Comparison of ENCODE assay signal across 11 cellular contexts in genomic region chr7:92765725-92766124, GRCh38.
DNase-seq lines count a peak whose midpoint lies in the region; ATAC-seq and TF ChIP-seq lines count a peak whose summit lies in the region.
"Had no signal": no experiment of that assay in that cellular context is flagged by ENCODE, and none has a peak within 500 bp of the region (broad histone marks: within the 10 kb centered on the region; RNA-seq: fewer than 3 reads in every experiment).

No MANE protein-coding gene starts in this region.

- peak overlapping the region; percentile 73 for H3K4me3 Mint-ChIP-seq in type B pancreatic cell
- H3K4me3 Mint-ChIP-seq: CD4-positive, CD25-positive, alpha-beta regulatory T cell had no signal

- DNase-seq in Right ventricle myocardium superior (no peak), Right ventricle myocardium inferior (ENCODE audit: missing footprints) (no peak), adipocyte (ENCODE audit: low read depth) (peak; percentile 88), left ventricle myocardium superior (no peak), type B pancreatic cell (ENCODE audit: extremely low spot score, unreplicated experiment) (no peak), GM13977 (ENCODE audit: low spot score) (no peak), Ammon's horn (ENCODE audit: low spot score) (no peak)
- DNase-seq: CD4-positive, CD25-positive, alpha-beta regulatory T cell; left colon; NCI-H1930 had no signal

- ATAC-seq in Right ventricle myocardium superior (ENCODE audit: poor library complexity) (peak; percentile 17), Right ventricle myocardium inferior (no peak), left ventricle myocardium superior (peak; percentile 46), GM18909 (IDR thresholded peaks at IDR 0.05; ENCODE audit: poor library complexity, unreplicated experiment) (no peak)

- peak overlapping the region; percentile 13 for H3K4me3 ChIP-seq in adipocyte (ENCODE audit: low read length)

- peaks cover 57% of the 10 kb centered on the region for H3K4me1 Mint-ChIP-seq in type B pancreatic cell (ENCODE audit: unreplicated experiment)

- in situ Hi-C loops in GM13977 (cut with MboI; ENCODE audit: low pct_unique_long_range_greater_than_20kb, low sequenced_read_pairs, unreplicated experiment): no loop called here

- H3K36me3 Mint-ChIP-seq in type B pancreatic cell: peaks cover 11% of the 10 kb centered on the region

- H3K9me3 Mint-ChIP-seq in type B pancreatic cell: peaks cover 5% of the 10 kb centered on the region

- H3K36me3 ChIP-seq in adipocyte (ENCODE audit: control insufficient read depth, insufficient read depth, low read length, severe bottlenecking): no peaks in the 10 kb centered on the region

- H3K4me1 ChIP-seq in adipocyte (ENCODE audit: control insufficient read depth, insufficient read depth, low read length): peaks cover 56% of the 10 kb centered on the region

- H3K27me3 Mint-ChIP-seq in type B pancreatic cell: no peaks in the 10 kb centered on the region
- H3K27me3 Mint-ChIP-seq: CD4-positive, CD25-positive, alpha-beta regulatory T cell had no signal

- H3K9me3 ChIP-seq in adipocyte (ENCODE audit: control insufficient read depth, low read length): no peaks in the 10 kb centered on the region

- H3K27ac Mint-ChIP-seq in type B pancreatic cell: peak overlapping the region; percentile 92

- H3K27me3 ChIP-seq in adipocyte (replicated peaks; ENCODE audit: control insufficient read depth, insufficient read depth, low read length): no peaks in the 10 kb centered on the region

- intact Hi-C loops in Right ventricle myocardium superior (cut with DNase I) (no loop called here), Right ventricle myocardium inferior (cut with DNase I) (loop anchor here (5.0 kb wide), 1 partner anchor 67 kb away; no protein-coding TSS in a partner anchor), left ventricle myocardium superior (cut with micrococcal nuclease) (no loop called here)

- peak overlapping the region; percentile 16 for H3K9ac ChIP-seq in adipocyte (ENCODE audit: low read length)

- TF ChIP-seq CTCF in type B pancreatic cell (conservative IDR thresholded peaks at IDR 0.05) (no peak), GM13977 (IDR thresholded peaks at IDR 0.05; ENCODE audit: extremely low read depth, insufficient read depth, missing control alignments) (no peak)

Comparison
In these comparisons a context has a peak if more than half of its experiments do, and no peak if none do; other contexts are left out.
1. ATAC-seq: peak in Right ventricle myocardium superior (single experiment) and left ventricle myocardium superior (single experiment); none in Right ventricle myocardium inferior (single experiment) and GM18909 (single experiment).